Comparison of ENCODE assay signal across 1 cellular context in genomic region chr20:49969234-49969633, GRCh38.
TF ChIP-seq lines count a peak whose summit lies in the region.

No MANE protein-coding gene starts in this region.

TF ChIP-seq in HCT116, 20 proteins besides CTCF, POLR2A, EP300 and RAD21 (continued from another document):
- no peak for TF ChIP-seq ZBTB33 (IDR thresholded peaks at IDR 0.05; ENCODE audit: extremely low read depth, insufficient replicate concordance, low read length)
- TF ChIP-seq POLR2AphosphoS5 (IDR thresholded peaks at IDR 0.05; ENCODE audit: low read depth, low read length): no peak
- no peak for TF ChIP-seq ELF1 (IDR thresholded peaks at IDR 0.05; ENCODE audit: borderline replicate concordance, low read depth)
- TF ChIP-seq SRF (IDR thresholded peaks at IDR 0.05; ENCODE audit: low read depth): no peak
- no peak for TF ChIP-seq CBX3 (IDR thresholded peaks at IDR 0.05; ENCODE audit: low read depth)
